ENCODE assay signal across 19 cellular contexts in the genomic region with DNA sequence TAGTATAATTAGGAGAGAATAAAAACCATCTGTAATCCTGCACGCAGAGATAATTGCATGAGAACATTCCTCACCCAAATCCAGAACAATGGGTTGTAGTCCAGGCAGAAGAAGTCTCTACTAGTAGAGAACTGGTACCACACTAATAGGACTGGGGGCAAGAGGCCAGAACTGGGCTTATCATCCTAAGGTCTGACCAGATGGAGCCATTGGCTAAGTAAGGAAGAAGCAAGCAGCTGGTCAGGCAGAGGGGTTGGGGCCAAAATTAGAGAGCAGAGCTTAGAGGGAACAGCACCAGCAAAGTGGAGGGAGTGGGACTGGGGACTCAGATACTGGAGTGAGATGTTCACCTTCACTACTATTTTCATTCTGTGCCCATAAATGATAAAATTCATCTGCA. TPM values are rescaled to one million over a fixed set of nuclear protein-coding genes. Genes with fewer than 3 reads are reported as not detected.
A peak's percentile ranks its signal among the peaks of the same experiment; 100 is the strongest.
DNase-seq lines count a peak whose midpoint lies in the region; ATAC-seq and TF ChIP-seq lines count a peak whose summit lies in the region.
"Had no signal": no experiment of that assay in that cellular context is flagged by ENCODE, and none has a peak within 500 bp of the region (broad histone marks: within the 10 kb centered on the region; RNA-seq: fewer than 3 reads in every experiment).

No MANE protein-coding gene starts in this region.

- DNase-seq in DMS 273 (lab: John Stamatoyannopoulos, UW; ENCODE audit: unreplicated experiment) (peak; percentile 50), DMS 273 treated with DMSO at 0.1 percent for 48 hours (lab: John Stamatoyannopoulos, UW) (no peak), NCI-H524 treated with DMSO at 0.1 percent for 48 hours (lab: John Stamatoyannopoulos, UW) (peak; percentile 20), cerebellar cortex (ENCODE audit: low spot score) (peak; percentile 52), NCI-H2171 treated with DMSO at 0.1 percent for 48 hours (lab: John Stamatoyannopoulos, UW) (no peak), testis (no peak), activated gamma-delta T cell (lab: John Stamatoyannopoulos, UW) (no peak)
- no peak for DNase-seq in stimulated activated effector memory CD8-positive, alpha-beta T cell treated with anti-CD3 and anti-CD28 coated beads, Interleukin-12 subunit alpha, Interleukin-12 subunit beta, amount 100 ng/mL, for 72 hours (ENCODE audit: low spot score in 2 of 2)
- DNase-seq: CD4-positive, alpha-beta memory T cell; DMS153; DMS79; GF-D8; GM23248; HCEC 1CT had no signal

- H3K4me3 Mint-ChIP-seq in stimulated activated effector memory CD8-positive, alpha-beta T cell treated with anti-CD3 and anti-CD28 coated beads, Interleukin-12 subunit alpha, Interleukin-12 subunit beta, amount 100 ng/mL, for 72 hours, result no peak overlapping the region
- H3K4me3 Mint-ChIP-seq: CD14-positive monocyte; CD4-positive, alpha-beta memory T cell had no signal

- WGBS in testis, 2 donors, result 90 to 94% methylated on average over 1 of the region's 1 CpG

- H3K27me3 ChIP-seq in testis, result no peaks in the 10 kb centered on the region
- H3K27me3 ChIP-seq: BLaER1 had no signal

- H3K4me1 ChIP-seq in testis, result no peaks in the 10 kb centered on the region
- H3K4me1 ChIP-seq: BLaER1 had no signal

- TF ChIP-seq POLR2A in testis (IDR thresholded peaks at IDR 0.05), result no peak

- no peaks in the 10 kb centered on the region for H3K36me3 ChIP-seq in testis (ENCODE audit: low read depth, missing control alignments)
- H3K36me3 ChIP-seq: BLaER1 had no signal

- peak; percentile 11 for ATAC-seq in stimulated activated effector memory CD8-positive, alpha-beta T cell treated with anti-CD3 and anti-CD28 coated beads, Interleukin-12 subunit alpha, Interleukin-12 subunit beta, amount 100 ng/mL, for 72 hours
- ATAC-seq: A549 had no signal

- no peaks in the 10 kb centered on the region for H3K4me1 Mint-ChIP-seq in stimulated activated effector memory CD8-positive, alpha-beta T cell treated with anti-CD3 and anti-CD28 coated beads, Interleukin-12 subunit alpha, Interleukin-12 subunit beta, amount 100 ng/mL, for 72 hours
- H3K4me1 Mint-ChIP-seq: CD14-positive monocyte; CD4-positive, alpha-beta memory T cell had no signal

- no peak overlapping the region for H3K27ac ChIP-seq in testis
- H3K27ac ChIP-seq: 22Rv1, BLaER1, GM23248 had no signal

- intact Hi-C loops in testis (cut with DNase I; ENCODE audit: low total_unique reads), result no loop called here

- TF ChIP-seq CTCF in testis (IDR thresholded peaks at IDR 0.05), result no peak

- H3K9me3 Mint-ChIP-seq in stimulated activated effector memory CD8-positive, alpha-beta T cell treated with anti-CD3 and anti-CD28 coated beads, Interleukin-12 subunit alpha, Interleukin-12 subunit beta, amount 100 ng/mL, for 72 hours, result no peaks in the 10 kb centered on the region
- H3K9me3 Mint-ChIP-seq: CD4-positive, alpha-beta memory T cell had no signal

- no peak overlapping the region for H3K4me3 ChIP-seq in testis
- H3K4me3 ChIP-seq: A549, BLaER1, GM23248 had no signal

- H3K9me3 ChIP-seq in testis, result no peaks in the 10 kb centered on the region
- H3K9me3 ChIP-seq: A549, BLaER1 had no signal

- no peak overlapping the region for H3K27ac Mint-ChIP-seq in stimulated activated effector memory CD8-positive, alpha-beta T cell treated with anti-CD3 and anti-CD28 coated beads, Interleukin-12 subunit alpha, Interleukin-12 subunit beta, amount 100 ng/mL, for 72 hours
- H3K27ac Mint-ChIP-seq: CD14-positive monocyte; CD4-positive, alpha-beta memory T cell had no signal

- no peaks in the 10 kb centered on the region for H3K36me3 Mint-ChIP-seq in stimulated activated effector memory CD8-positive, alpha-beta T cell treated with anti-CD3 and anti-CD28 coated beads, Interleukin-12 subunit alpha, Interleukin-12 subunit beta, amount 100 ng/mL, for 72 hours
- H3K36me3 Mint-ChIP-seq: CD14-positive monocyte; CD4-positive, alpha-beta memory T cell had no signal

RNA-seq across cellular contexts. Expression of a gene that starts 35.4 kb away (rescaled TPM):
- 100 to 1,000 TPM; 431 to 584 TPM for total RNA-seq in testis
- polyA plus RNA-seq in testis (ENCODE audit: insufficient read depth, low read depth, low replicate concordance), result 20.1 TPM
- total RNA-seq: CD4-positive, alpha-beta memory T cell; HT-29 had no signal

Comparison
In these comparisons a context has a peak if more than half of its experiments do, and no peak if none do; other contexts are left out.
1. DNase-seq: peak in DMS 273 (single experiment), NCI-H524 treated with DMSO at 0.1 percent for 48 hours (single experiment) and cerebellar cortex (single experiment); none in DMS 273 treated with DMSO at 0.1 percent for 48 hours (single experiment), stimulated activated effector memory CD8-positive, alpha-beta T cell treated with anti-CD3 and anti-CD28 coated beads, Interleukin-12 subunit alpha, Interleukin-12 subunit beta, amount 100 ng/mL, for 72 hours (0 of 2), NCI-H2171 treated with DMSO at 0.1 percent for 48 hours (single experiment), testis (single experiment) and activated gamma-delta T cell (single experiment).